ENCODE assay signal across 1 cellular context in the genomic region with DNA sequence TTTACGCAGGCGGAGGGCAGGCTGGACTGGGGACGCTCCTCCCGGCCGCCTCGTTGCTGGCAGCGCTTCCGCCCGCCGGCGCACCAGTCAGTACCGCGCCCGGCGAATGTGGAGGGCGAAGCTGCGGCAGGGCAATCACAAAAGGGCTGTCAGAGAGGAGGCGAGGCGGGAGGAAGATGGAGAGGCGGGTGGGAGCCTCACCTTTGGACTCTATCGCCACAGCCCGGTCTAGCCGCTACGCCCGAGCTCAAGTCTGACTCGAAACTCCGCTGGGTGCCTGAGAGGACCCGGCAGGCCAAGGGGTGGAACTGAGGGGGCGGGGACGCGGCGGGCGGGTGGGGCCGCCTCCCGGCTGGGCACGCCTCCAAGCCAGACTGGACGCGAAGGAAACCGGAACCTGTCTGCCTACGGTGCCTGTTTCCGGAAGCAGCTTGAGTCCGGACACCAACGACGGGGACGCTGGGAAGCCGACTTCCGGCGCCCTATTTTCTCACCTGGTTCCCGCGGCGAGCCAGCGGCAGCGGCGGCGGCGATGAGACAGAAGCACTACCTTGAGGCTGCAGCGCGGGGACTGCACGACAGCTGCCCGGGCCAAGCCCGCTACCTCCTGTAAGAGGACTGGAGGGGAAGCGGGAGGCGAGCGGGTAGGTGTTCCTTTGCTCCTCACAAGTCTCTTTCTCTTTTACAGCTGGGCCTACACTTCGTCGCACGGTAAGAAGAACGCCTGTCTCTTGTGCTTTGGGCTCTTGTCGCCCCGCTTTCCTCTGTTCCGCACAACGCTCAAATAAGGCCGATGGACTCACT.
A peak's percentile ranks its signal among the peaks of the same experiment; 100 is the strongest.
TF ChIP-seq lines count a peak whose summit lies in the region.

A gene (plus strand): TSS at position 483 of the 804 bp plus-strand sequence.

TF ChIP-seq in HepG2, 621 proteins besides CTCF, POLR2A, EP300 and RAD21 (continued from another document and continues in another):
- TF ChIP-seq, protein P1, sequence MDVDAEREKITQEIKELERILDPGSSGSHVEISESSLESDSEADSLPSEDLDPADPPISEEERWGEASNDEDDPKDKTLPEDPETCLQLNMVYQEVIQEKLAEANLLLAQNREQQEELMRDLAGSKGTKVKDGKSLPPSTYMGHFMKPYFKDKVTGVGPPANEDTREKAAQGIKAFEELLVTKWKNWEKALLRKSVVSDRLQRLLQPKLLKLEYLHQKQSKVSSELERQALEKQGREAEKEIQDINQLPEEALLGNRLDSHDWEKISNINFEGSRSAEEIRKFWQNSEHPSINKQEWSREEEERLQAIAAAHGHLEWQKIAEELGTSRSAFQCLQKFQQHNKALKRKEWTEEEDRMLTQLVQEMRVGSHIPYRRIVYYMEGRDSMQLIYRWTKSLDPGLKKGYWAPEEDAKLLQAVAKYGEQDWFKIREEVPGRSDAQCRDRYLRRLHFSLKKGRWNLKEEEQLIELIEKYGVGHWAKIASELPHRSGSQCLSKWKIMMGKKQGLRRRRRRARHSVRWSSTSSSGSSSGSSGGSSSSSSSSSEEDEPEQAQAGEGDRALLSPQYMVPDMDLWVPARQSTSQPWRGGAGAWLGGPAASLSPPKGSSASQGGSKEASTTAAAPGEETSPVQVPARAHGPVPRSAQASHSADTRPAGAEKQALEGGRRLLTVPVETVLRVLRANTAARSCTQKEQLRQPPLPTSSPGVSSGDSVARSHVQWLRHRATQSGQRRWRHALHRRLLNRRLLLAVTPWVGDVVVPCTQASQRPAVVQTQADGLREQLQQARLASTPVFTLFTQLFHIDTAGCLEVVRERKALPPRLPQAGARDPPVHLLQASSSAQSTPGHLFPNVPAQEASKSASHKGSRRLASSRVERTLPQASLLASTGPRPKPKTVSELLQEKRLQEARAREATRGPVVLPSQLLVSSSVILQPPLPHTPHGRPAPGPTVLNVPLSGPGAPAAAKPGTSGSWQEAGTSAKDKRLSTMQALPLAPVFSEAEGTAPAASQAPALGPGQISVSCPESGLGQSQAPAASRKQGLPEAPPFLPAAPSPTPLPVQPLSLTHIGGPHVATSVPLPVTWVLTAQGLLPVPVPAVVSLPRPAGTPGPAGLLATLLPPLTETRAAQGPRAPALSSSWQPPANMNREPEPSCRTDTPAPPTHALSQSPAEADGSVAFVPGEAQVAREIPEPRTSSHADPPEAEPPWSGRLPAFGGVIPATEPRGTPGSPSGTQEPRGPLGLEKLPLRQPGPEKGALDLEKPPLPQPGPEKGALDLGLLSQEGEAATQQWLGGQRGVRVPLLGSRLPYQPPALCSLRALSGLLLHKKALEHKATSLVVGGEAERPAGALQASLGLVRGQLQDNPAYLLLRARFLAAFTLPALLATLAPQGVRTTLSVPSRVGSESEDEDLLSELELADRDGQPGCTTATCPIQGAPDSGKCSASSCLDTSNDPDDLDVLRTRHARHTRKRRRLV (CRISPR knock-in tag; IDR thresholded peaks at IDR 0.05): peak; percentile 63; the same call in 1 of the 2 replicates
- TF ChIP-seq, protein P2, sequence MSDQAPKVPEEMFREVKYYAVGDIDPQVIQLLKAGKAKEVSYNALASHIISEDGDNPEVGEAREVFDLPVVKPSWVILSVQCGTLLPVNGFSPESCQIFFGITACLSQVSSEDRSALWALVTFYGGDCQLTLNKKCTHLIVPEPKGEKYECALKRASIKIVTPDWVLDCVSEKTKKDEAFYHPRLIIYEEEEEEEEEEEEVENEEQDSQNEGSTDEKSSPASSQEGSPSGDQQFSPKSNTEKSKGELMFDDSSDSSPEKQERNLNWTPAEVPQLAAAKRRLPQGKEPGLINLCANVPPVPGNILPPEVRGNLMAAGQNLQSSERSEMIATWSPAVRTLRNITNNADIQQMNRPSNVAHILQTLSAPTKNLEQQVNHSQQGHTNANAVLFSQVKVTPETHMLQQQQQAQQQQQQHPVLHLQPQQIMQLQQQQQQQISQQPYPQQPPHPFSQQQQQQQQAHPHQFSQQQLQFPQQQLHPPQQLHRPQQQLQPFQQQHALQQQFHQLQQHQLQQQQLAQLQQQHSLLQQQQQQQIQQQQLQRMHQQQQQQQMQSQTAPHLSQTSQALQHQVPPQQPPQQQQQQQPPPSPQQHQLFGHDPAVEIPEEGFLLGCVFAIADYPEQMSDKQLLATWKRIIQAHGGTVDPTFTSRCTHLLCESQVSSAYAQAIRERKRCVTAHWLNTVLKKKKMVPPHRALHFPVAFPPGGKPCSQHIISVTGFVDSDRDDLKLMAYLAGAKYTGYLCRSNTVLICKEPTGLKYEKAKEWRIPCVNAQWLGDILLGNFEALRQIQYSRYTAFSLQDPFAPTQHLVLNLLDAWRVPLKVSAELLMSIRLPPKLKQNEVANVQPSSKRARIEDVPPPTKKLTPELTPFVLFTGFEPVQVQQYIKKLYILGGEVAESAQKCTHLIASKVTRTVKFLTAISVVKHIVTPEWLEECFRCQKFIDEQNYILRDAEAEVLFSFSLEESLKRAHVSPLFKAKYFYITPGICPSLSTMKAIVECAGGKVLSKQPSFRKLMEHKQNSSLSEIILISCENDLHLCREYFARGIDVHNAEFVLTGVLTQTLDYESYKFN (CRISPR knock-in tag; conservative IDR thresholded peaks at IDR 0.05): peak; percentile 64
- TF ChIP-seq ZBTB7B (CRISPR knock-in tag; IDR thresholded peaks at IDR 0.05) (0 out of 2 replicates have a peak, but pooled peaks have one; percentile 4), TCF12 (IDR thresholded peaks at IDR 0.05) (no peak), TCF12 (CRISPR knock-in tag; IDR thresholded peaks at IDR 0.05) (no peak), KDM4B (CRISPR knock-in tag; IDR thresholded peaks at IDR 0.05) (no peak; the same call in 1 of the 2 replicates), ZNF431 (CRISPR knock-in tag; IDR thresholded peaks at IDR 0.05; ENCODE audit: borderline replicate concordance, low read depth) (peak; percentile 30; the same call in 1 of the 2 replicates), ZSCAN25 (CRISPR knock-in tag; IDR thresholded peaks at IDR 0.05) (peak; percentile 53; the same call in 1 of the 2 replicates), GABPB1 (CRISPR knock-in tag; IDR thresholded peaks at IDR 0.05) (peak; percentile 100), SOX5 (CRISPR knock-in tag; IDR thresholded peaks at IDR 0.05; ENCODE audit: borderline replicate concordance) (peak; percentile 59; the same call in 1 of the 2 replicates), SRSF4 (IDR thresholded peaks at IDR 0.05; ENCODE audit: low read depth, low read length, poor library complexity, severe bottlenecking) (no peak), PTBP1 (IDR thresholded peaks at IDR 0.05; ENCODE audit: low read depth, low read length, poor library complexity, severe bottlenecking) (no peak), ZFAT (CRISPR knock-in tag; conservative IDR thresholded peaks at IDR 0.05) (0 out of 2 replicates have a peak, but pooled peaks have one; percentile 41), KLF9 (CRISPR knock-in tag; IDR thresholded peaks at IDR 0.05; ENCODE audit: low read depth) (no peak), SYNCRIP (IDR thresholded peaks at IDR 0.05; ENCODE audit: insufficient read depth, low read depth, low read length) (no peak), ZFP36 (IDR thresholded peaks at IDR 0.05; ENCODE audit: borderline replicate concordance, low read depth, low read length, partially characterized antibody) (no peak), ZNF569 (CRISPR knock-in tag; IDR thresholded peaks at IDR 0.05; ENCODE audit: borderline replicate concordance) (no peak), ZNF101 (CRISPR knock-in tag; IDR thresholded peaks at IDR 0.05; ENCODE audit: borderline replicate concordance, low read depth) (no peak), ZNF629 (CRISPR knock-in tag; conservative IDR thresholded peaks at IDR 0.05) (0 out of 2 replicates have a peak, but pooled peaks have one; percentile 43), HIVEP1 (CRISPR knock-in tag; IDR thresholded peaks at IDR 0.05) (peak; percentile 69; the same call in 1 of the 2 replicates), MIER3 (CRISPR knock-in tag; IDR thresholded peaks at IDR 0.05; ENCODE audit: borderline replicate concordance) (peak; percentile 86; the same call in 1 of the 2 replicates), ZNF616 (CRISPR knock-in tag; IDR thresholded peaks at IDR 0.05; ENCODE audit: low read depth) (0 out of 2 replicates have a peak, but pooled peaks have one; percentile 27), FOXP1 (IDR thresholded peaks at IDR 0.05) (no peak), FOXP1 (CRISPR knock-in tag; IDR thresholded peaks at IDR 0.05) (no peak), ZNF143 (CRISPR knock-in tag; IDR thresholded peaks at IDR 0.05) (peak; percentile 85)
- TF ChIP-seq, protein P3, sequence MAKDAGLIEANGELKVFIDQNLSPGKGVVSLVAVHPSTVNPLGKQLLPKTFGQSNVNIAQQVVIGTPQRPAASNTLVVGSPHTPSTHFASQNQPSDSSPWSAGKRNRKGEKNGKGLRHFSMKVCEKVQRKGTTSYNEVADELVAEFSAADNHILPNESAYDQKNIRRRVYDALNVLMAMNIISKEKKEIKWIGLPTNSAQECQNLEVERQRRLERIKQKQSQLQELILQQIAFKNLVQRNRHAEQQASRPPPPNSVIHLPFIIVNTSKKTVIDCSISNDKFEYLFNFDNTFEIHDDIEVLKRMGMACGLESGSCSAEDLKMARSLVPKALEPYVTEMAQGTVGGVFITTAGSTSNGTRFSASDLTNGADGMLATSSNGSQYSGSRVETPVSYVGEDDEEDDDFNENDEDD (CRISPR knock-in tag; IDR thresholded peaks at IDR 0.05; ENCODE audit: borderline replicate concordance): peak; percentile 49; the same call in 1 of the 2 replicates
- TF ChIP-seq, protein P4, sequence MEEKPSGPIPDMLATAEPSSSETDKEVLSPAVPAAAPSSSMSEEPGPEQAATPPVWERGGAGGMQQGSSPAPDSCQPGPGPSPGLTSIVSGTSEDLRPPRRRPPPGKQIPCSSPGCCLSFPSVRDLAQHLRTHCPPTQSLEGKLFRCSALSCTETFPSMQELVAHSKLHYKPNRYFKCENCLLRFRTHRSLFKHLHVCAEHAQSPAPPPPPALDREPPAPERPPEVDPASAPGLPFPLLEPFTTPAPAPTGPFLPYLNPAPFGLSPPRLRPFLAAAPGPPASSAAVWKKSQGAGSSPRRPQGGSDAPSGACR (CRISPR knock-in tag; IDR thresholded peaks at IDR 0.05): no peak
- TF ChIP-seq, protein P5, sequence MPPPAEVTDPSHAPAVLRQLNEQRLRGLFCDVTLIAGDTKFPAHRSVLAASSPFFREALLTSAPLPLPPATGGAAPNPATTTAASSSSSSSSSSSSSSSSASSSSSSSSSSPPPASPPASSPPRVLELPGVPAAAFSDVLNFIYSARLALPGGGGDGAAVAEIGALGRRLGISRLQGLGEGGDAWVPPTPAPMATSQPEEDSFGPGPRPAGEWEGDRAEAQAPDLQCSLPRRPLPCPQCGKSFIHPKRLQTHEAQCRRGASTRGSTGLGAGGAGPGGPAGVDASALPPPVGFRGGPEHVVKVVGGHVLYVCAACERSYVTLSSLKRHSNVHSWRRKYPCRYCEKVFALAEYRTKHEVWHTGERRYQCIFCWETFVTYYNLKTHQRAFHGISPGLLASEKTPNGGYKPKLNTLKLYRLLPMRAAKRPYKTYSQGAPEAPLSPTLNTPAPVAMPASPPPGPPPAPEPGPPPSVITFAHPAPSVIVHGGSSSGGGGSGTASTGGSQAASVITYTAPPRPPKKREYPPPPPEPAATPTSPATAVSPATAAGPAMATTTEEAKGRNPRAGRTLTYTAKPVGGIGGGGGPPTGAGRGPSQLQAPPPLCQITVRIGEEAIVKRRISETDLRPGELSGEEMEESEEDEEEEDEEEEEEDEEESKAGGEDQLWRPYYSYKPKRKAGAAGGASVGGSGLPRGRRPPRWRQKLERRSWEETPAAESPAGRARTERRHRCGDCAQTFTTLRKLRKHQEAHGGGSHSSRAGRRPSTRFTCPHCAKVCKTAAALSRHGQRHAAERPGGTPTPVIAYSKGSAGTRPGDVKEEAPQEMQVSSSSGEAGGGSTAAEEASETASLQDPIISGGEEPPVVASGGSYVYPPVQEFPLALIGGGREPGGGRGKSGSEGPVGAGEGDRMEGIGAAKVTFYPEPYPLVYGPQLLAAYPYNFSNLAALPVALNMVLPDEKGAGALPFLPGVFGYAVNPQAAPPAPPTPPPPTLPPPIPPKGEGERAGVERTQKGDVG (CRISPR knock-in tag; IDR thresholded peaks at IDR 0.05; ENCODE audit: borderline replicate concordance): no peak
- TF ChIP-seq, protein P6, sequence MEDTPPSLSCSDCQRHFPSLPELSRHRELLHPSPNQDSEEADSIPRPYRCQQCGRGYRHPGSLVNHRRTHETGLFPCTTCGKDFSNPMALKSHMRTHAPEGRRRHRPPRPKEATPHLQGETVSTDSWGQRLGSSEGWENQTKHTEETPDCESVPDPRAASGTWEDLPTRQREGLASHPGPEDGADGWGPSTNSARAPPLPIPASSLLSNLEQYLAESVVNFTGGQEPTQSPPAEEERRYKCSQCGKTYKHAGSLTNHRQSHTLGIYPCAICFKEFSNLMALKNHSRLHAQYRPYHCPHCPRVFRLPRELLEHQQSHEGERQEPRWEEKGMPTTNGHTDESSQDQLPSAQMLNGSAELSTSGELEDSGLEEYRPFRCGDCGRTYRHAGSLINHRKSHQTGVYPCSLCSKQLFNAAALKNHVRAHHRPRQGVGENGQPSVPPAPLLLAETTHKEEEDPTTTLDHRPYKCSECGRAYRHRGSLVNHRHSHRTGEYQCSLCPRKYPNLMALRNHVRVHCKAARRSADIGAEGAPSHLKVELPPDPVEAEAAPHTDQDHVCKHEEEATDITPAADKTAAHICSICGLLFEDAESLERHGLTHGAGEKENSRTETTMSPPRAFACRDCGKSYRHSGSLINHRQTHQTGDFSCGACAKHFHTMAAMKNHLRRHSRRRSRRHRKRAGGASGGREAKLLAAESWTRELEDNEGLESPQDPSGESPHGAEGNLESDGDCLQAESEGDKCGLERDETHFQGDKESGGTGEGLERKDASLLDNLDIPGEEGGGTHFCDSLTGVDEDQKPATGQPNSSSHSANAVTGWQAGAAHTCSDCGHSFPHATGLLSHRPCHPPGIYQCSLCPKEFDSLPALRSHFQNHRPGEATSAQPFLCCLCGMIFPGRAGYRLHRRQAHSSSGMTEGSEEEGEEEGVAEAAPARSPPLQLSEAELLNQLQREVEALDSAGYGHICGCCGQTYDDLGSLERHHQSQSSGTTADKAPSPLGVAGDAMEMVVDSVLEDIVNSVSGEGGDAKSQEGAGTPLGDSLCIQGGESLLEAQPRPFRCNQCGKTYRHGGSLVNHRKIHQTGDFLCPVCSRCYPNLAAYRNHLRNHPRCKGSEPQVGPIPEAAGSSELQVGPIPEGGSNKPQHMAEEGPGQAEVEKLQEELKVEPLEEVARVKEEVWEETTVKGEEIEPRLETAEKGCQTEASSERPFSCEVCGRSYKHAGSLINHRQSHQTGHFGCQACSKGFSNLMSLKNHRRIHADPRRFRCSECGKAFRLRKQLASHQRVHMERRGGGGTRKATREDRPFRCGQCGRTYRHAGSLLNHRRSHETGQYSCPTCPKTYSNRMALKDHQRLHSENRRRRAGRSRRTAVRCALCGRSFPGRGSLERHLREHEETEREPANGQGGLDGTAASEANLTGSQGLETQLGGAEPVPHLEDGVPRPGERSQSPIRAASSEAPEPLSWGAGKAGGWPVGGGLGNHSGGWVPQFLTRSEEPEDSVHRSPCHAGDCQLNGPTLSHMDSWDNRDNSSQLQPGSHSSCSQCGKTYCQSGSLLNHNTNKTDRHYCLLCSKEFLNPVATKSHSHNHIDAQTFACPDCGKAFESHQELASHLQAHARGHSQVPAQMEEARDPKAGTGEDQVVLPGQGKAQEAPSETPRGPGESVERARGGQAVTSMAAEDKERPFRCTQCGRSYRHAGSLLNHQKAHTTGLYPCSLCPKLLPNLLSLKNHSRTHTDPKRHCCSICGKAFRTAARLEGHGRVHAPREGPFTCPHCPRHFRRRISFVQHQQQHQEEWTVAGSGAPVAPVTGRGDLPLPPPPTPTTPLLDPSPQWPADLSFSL (CRISPR knock-in tag; IDR thresholded peaks at IDR 0.05): no peak
- TF ChIP-seq, protein P7, sequence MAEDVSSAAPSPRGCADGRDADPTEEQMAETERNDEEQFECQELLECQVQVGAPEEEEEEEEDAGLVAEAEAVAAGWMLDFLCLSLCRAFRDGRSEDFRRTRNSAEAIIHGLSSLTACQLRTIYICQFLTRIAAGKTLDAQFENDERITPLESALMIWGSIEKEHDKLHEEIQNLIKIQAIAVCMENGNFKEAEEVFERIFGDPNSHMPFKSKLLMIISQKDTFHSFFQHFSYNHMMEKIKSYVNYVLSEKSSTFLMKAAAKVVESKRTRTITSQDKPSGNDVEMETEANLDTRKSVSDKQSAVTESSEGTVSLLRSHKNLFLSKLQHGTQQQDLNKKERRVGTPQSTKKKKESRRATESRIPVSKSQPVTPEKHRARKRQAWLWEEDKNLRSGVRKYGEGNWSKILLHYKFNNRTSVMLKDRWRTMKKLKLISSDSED (CRISPR knock-in tag; IDR thresholded peaks at IDR 0.05): no peak
